In genomic region chr6:79598012-79598411, GRCh38 we compare ENCODE assay signal across 28 cellular contexts. TPM values are rescaled to one million over a fixed set of nuclear protein-coding genes. Genes with fewer than 3 reads are reported as not detected.
"Had no signal": no experiment of that assay in that cellular context is flagged by ENCODE, and none has a peak within 500 bp of the region (broad histone marks: within the 10 kb centered on the region; RNA-seq: fewer than 3 reads in every experiment).

No MANE protein-coding gene starts in this region.

- H3K4me3 Mint-ChIP-seq: naive thymus-derived CD8-positive, alpha-beta T cell; natural killer cell treated with Interleukin-12 subunit alpha and Interleukin-12 subunit beta and Interleukin-15 and Interleukin-18, amount 100 ng/mL, for 72 hours; neural progenitor cell; stimulated activated effector memory CD8-positive, alpha-beta T cell treated with anti-CD3 and anti-CD28 coated beads, Interleukin-12 subunit alpha, Interleukin-12 subunit beta, amount 100 ng/mL, for 72 hours; stimulated activated naive B cell treated with anti-CD40 and anti-IgM and Interleukin-4, amounts not matched to agents 10 μg/mL and 1 μg/mL and 100 μg/mL, for 72 hours; stimulated activated naive CD8-positive, alpha-beta T cell treated with anti-CD3 and anti-CD28 coated beads, Interleukin-15, Interleukin-2, amounts not matched to agents 100 ng/mL and 50 ng/mL, for 24 hours had no signal

- H3K4me2 ChIP-seq: neural progenitor cell had no signal

- FAIRE-seq: small intestine, urothelium cell line had no signal

- H3K27me3 Mint-ChIP-seq: progenitor cell of endocrine pancreas; stimulated activated naive B cell treated with anti-CD40 and anti-IgM and Interleukin-4, amounts not matched to agents 10 μg/mL and 1 μg/mL and 100 μg/mL, for 72 hours; stimulated activated naive CD8-positive, alpha-beta T cell treated with anti-CD3 and anti-CD28 coated beads, Interleukin-15, Interleukin-2, amounts not matched to agents 100 ng/mL and 50 ng/mL, for 24 hours had no signal

- H3K4me3 ChIP-seq: neural progenitor cell, ovary, psoas muscle, sigmoid colon, stomach, thoracic aorta, thyroid gland, tibial nerve, upper lobe of left lung, vagina had no signal

- H3K27me3 ChIP-seq: neural progenitor cell, ovary, sigmoid colon, stomach, thyroid gland, tibial nerve, upper lobe of left lung, vagina had no signal

- H3K9me3 ChIP-seq: ovary, psoas muscle, sigmoid colon, stomach, thoracic aorta, thyroid gland, tibial nerve, upper lobe of left lung, vagina had no signal

- H3K4me1 Mint-ChIP-seq: naive thymus-derived CD8-positive, alpha-beta T cell; stimulated activated effector memory CD8-positive, alpha-beta T cell treated with anti-CD3 and anti-CD28 coated beads, Interleukin-12 subunit alpha, Interleukin-12 subunit beta, amount 100 ng/mL, for 72 hours; stimulated activated naive B cell treated with anti-CD40 and anti-IgM and Interleukin-4, amounts not matched to agents 10 μg/mL and 1 μg/mL and 100 μg/mL, for 72 hours had no signal

- DNase-seq: naive thymus-derived CD8-positive, alpha-beta T cell; occipital lobe; ovary; posterior cingulate gyrus; psoas muscle; right cardiac atrium; sigmoid colon; small intestine; stimulated activated CD4-positive, alpha-beta T cell treated with anti-CD3 and anti-CD28 coated beads, Interleukin-15, amount 100 ng/mL, for 24 hours; stimulated activated CD4-positive, alpha-beta T cell treated with anti-CD3 and anti-CD28 coated beads, Interleukin-2, amount 100 ng/mL, for 24 hours; stimulated activated CD4-positive, alpha-beta T cell treated with anti-CD3 and anti-CD28 coated beads, Interleukin-2, amount 100 ng/mL, for 48 hours; stimulated activated CD4-positive, alpha-beta T cell treated with anti-CD3 and anti-CD28 coated beads, Interleukin-4, amount 100 ng/mL, for 24 hours; stimulated activated naive B cell treated with anti-CD40 and anti-IgM and Interleukin-4, amounts not matched to agents 10 μg/mL and 1 μg/mL and 100 μg/mL, for 72 hours; stimulated activated naive CD4-positive, alpha-beta T cell treated with Interleukin-2 at 50 U/mL for 16 hours; stomach; thyroid gland; trophoblast cell; upper lobe of left lung had no signal

- H3K9ac ChIP-seq: neural progenitor cell, parathyroid adenoma had no signal

- ATAC-seq: naive thymus-derived CD8-positive, alpha-beta T cell; natural killer cell treated with Interleukin-12 subunit alpha and Interleukin-12 subunit beta and Interleukin-15 and Interleukin-18, amount 100 ng/mL, for 72 hours; psoas muscle; right cardiac atrium; stimulated activated effector memory CD8-positive, alpha-beta T cell treated with anti-CD3 and anti-CD28 coated beads, Interleukin-12 subunit alpha, Interleukin-12 subunit beta, amount 100 ng/mL, for 72 hours; stimulated activated naive B cell treated with anti-CD40 and anti-IgM and Interleukin-4, amounts not matched to agents 10 μg/mL and 1 μg/mL and 100 μg/mL, for 72 hours had no signal

- H2AFZ ChIP-seq: neural progenitor cell, parathyroid adenoma had no signal

- H3K27ac Mint-ChIP-seq: naive thymus-derived CD8-positive, alpha-beta T cell; natural killer cell treated with Interleukin-12 subunit alpha and Interleukin-12 subunit beta and Interleukin-15 and Interleukin-18, amount 100 ng/mL, for 72 hours; neural progenitor cell; progenitor cell of endocrine pancreas; stimulated activated effector memory CD8-positive, alpha-beta T cell treated with anti-CD3 and anti-CD28 coated beads, Interleukin-12 subunit alpha, Interleukin-12 subunit beta, amount 100 ng/mL, for 72 hours; stimulated activated naive B cell treated with anti-CD40 and anti-IgM and Interleukin-4, amounts not matched to agents 10 μg/mL and 1 μg/mL and 100 μg/mL, for 72 hours; stimulated activated naive CD8-positive, alpha-beta T cell treated with anti-CD3 and anti-CD28 coated beads, Interleukin-15, Interleukin-2, amounts not matched to agents 100 ng/mL and 50 ng/mL, for 24 hours had no signal

- H3K27ac ChIP-seq: neural progenitor cell, ovary, parathyroid adenoma, psoas muscle, sigmoid colon, stomach, thoracic aorta, thyroid gland, tibial nerve, upper lobe of left lung, vagina had no signal

- H3K9me3 Mint-ChIP-seq: naive thymus-derived CD8-positive, alpha-beta T cell; natural killer cell treated with Interleukin-12 subunit alpha and Interleukin-12 subunit beta and Interleukin-15 and Interleukin-18, amount 100 ng/mL, for 72 hours; neural progenitor cell; stimulated activated effector memory CD8-positive, alpha-beta T cell treated with anti-CD3 and anti-CD28 coated beads, Interleukin-12 subunit alpha, Interleukin-12 subunit beta, amount 100 ng/mL, for 72 hours; stimulated activated naive CD8-positive, alpha-beta T cell treated with anti-CD3 and anti-CD28 coated beads, Interleukin-15, Interleukin-2, amounts not matched to agents 100 ng/mL and 50 ng/mL, for 24 hours had no signal

- H3K36me3 ChIP-seq: neural progenitor cell, ovary, sigmoid colon, stomach, thoracic aorta, thyroid gland, tibial nerve, upper lobe of left lung, vagina had no signal

- H3K4me1 ChIP-seq: psoas muscle, tibial nerve, upper lobe of left lung, vagina had no signal

- H3K36me3 Mint-ChIP-seq: natural killer cell treated with Interleukin-12 subunit alpha and Interleukin-12 subunit beta and Interleukin-15 and Interleukin-18, amount 100 ng/mL, for 72 hours; neural progenitor cell; stimulated activated naive B cell treated with anti-CD40 and anti-IgM and Interleukin-4, amounts not matched to agents 10 μg/mL and 1 μg/mL and 100 μg/mL, for 72 hours had no signal

RNA-seq across cellular contexts. Expression of gene SH3BGRL2, which starts 33.1 kb away (rescaled TPM):
- total RNA-seq: natural killer cell treated with Interleukin-12 subunit alpha and Interleukin-12 subunit beta and Interleukin-15 and Interleukin-18, amount 100 ng/mL, for 72 hours had no signal
